Comparison of ENCODE assay signal across 15 cellular contexts in genomic region chr12:94994312-94994711, GRCh38. TPM values are rescaled to one million over a fixed set of nuclear protein-coding genes. Genes with fewer than 3 reads are reported as not detected.
DNase-seq lines count a peak whose midpoint lies in the region; ATAC-seq, FAIRE-seq and TF ChIP-seq lines count a peak whose summit lies in the region.
"Had no signal": no experiment of that assay in that cellular context is flagged by ENCODE, and none has a peak within 500 bp of the region (broad histone marks: within the 10 kb centered on the region; RNA-seq: fewer than 3 reads in every experiment).

No MANE protein-coding gene starts in this region.

- no peak for TF ChIP-seq CTCF in A549 (IDR thresholded peaks at IDR 0.05)
- TF ChIP-seq CTCF in foreskin keratinocyte (conservative IDR thresholded peaks at IDR 0.05): peak; percentile 52
- no peak for TF ChIP-seq CTCF in A673 (conservative IDR thresholded peaks at IDR 0.05; ENCODE audit: low read depth, low read length)

- no TSS peak for BruUV-seq in A673 (replicated peaks; lab: Mats Ljungman, UMichigan)

- H3K9me3 ChIP-seq in A549: no peaks in the 10 kb centered on the region
- no peaks in the 10 kb centered on the region for H3K9me3 ChIP-seq in adipocyte (ENCODE audit: control insufficient read depth, low read length)
- no peaks in the 10 kb centered on the region for H3K9me3 ChIP-seq in A673 (ENCODE audit: low read depth, low read length, poor library complexity, severe bottlenecking)
- H3K9me3 ChIP-seq: BE2C, heart left ventricle, suprapubic skin had no signal

- no peak for FAIRE-seq in A549 (lab: Jason Lieb, UNC)
- FAIRE-seq: colon had no signal

- H3K36me3 ChIP-seq in adipocyte (ENCODE audit: control insufficient read depth, insufficient read depth, low read length, severe bottlenecking) (peaks cover 11% of the 10 kb centered on the region), A673 (ENCODE audit: insufficient read depth, low read length, poor library complexity, severe bottlenecking) (peaks cover 5% of the 10 kb centered on the region)

- CTCF ChIA-PET in A549 (lab: Yijun Ruan, JAX) (interaction anchor here (0.8 to 1.2 kb wide), 2 partner anchors 9 to 73 kb away, joined by 3 read pairs; partner anchors contain the start of gene NDUFA12), A673 (lab: Charles Lee) (no interaction called here)

- H3K27me3 ChIP-seq in adipocyte (replicated peaks; ENCODE audit: control insufficient read depth, insufficient read depth, low read length): no peaks in the 10 kb centered on the region
- H3K27me3 ChIP-seq in foreskin keratinocyte: no peaks in the 10 kb centered on the region
- no peaks in the 10 kb centered on the region for H3K27me3 ChIP-seq in A673 (replicated peaks; ENCODE audit: insufficient read depth, low read depth, low read length, poor library complexity)
- H3K27me3 ChIP-seq: BE2C, heart left ventricle, suprapubic skin had no signal

- H3K4me3 ChIP-seq in A549: no peak overlapping the region
- no peak overlapping the region for H3K4me3 ChIP-seq in adipocyte (ENCODE audit: low read length)
- H3K4me3 ChIP-seq in A673 (ENCODE audit: low read depth, low read length, poor library complexity, severe bottlenecking): no peak overlapping the region
- H3K4me3 ChIP-seq: heart left ventricle, suprapubic skin had no signal

- DNase-seq in A549 (ENCODE audit: low read depth in 1 of 2, low spot score in 1 of 2): peak; percentile 46 to 57
- peak; percentile 66 for DNase-seq in HK-2 (ENCODE audit: unreplicated experiment)
- DNase-seq in adipocyte (ENCODE audit: low read depth): peak; percentile 50
- peak; percentile 63 to 76 for DNase-seq in foreskin keratinocyte
- DNase-seq in A673 (ENCODE audit: low spot score): no peak
- no peak for DNase-seq in DMS153 (lab: John Stamatoyannopoulos, UW)
- DNase-seq: activated B cell treated with CpG ODN at 0.5 μM for 24 hours, BE2C, H7, heart left ventricle had no signal

- POLR2A ChIA-PET in A549 (lab: Yijun Ruan, JAX): interaction anchor here (1.0 kb wide), 1 partner anchor 9 kb away, joined by 9 read pairs; the partner anchor contains the start of gene NDUFA12
- POLR2A ChIA-PET in A673 (lab: Charles Lee; ENCODE audit: low non-redundant PET): no interaction called here

- H3K4me1 ChIP-seq in A549: peaks cover 11% of the 10 kb centered on the region
- H3K4me1 ChIP-seq in adipocyte (ENCODE audit: control insufficient read depth, insufficient read depth, low read length): no peaks in the 10 kb centered on the region
- peaks cover 10% of the 10 kb centered on the region for H3K4me1 ChIP-seq in foreskin keratinocyte
- no peaks in the 10 kb centered on the region for H3K4me1 ChIP-seq in A673 (ENCODE audit: insufficient read depth, low read length, poor library complexity, severe bottlenecking)
- H3K4me1 ChIP-seq: BE2C had no signal

- H3K4me2 ChIP-seq in A549: 0 out of 3 replicates have a peak overlapping the region, but pooled peaks have one; percentile 6

- intact Hi-C loops in A673 (cut with micrococcal nuclease; ENCODE audit: unreplicated experiment): no loop called here

- no peak for TF ChIP-seq POLR2A in A549 (IDR thresholded peaks at IDR 0.05; ENCODE audit: low read length)

- no peak for TF ChIP-seq RAD21 in A549 (conservative IDR thresholded peaks at IDR 0.05 in 1 of 2, IDR thresholded peaks at IDR 0.05 in 1 of 2)

- no peak overlapping the region for H3K9ac ChIP-seq in adipocyte (ENCODE audit: low read length)

- H3K27ac ChIP-seq in A549: no peak overlapping the region
- H3K27ac ChIP-seq in foreskin keratinocyte: peak overlapping the region; percentile 55
- no peak overlapping the region for H3K27ac ChIP-seq in A673 (ENCODE audit: low read depth, low read length, poor library complexity, severe bottlenecking)
- H3K27ac ChIP-seq: heart left ventricle, suprapubic skin had no signal

- TF ChIP-seq EP300 in A549 (IDR thresholded peaks at IDR 0.05): no peak

- 32% methylated on average over 2 of the region's 2 CpGs for WGBS in A549 (ENCODE audit: missing lambda C conversion rate)

- ATAC-seq in A549: peak; percentile 91 to 96
- peak; percentile 100 for ATAC-seq in foreskin keratinocyte
- ATAC-seq in HG03342 (IDR thresholded peaks at IDR 0.05; ENCODE audit: unreplicated experiment): no peak
- no peak for ATAC-seq in GM21515 (IDR thresholded peaks at IDR 0.05; ENCODE audit: unreplicated experiment)
- ATAC-seq: Right ventricle myocardium inferior had no signal

TF ChIP-seq in A549, 52 proteins besides CTCF, POLR2A, EP300 and RAD21:
- no peak for TF ChIP-seq FOSL2 (IDR thresholded peaks at IDR 0.05)
- TF ChIP-seq FOSL2 (CRISPR knock-in tag; IDR thresholded peaks at IDR 0.05): 0 out of 2 replicates have a peak, but pooled peaks have one; percentile 2
- TF ChIP-seq JUNB (IDR thresholded peaks at IDR 0.05): no peak

RNA-seq across cellular contexts. Expression of gene NDUFA12, which starts 9.2 kb away (rescaled TPM):
- polyA plus RNA-seq in A549 (2011; rRNA removed) (257 and 260 TPM in 2 replicates), A549 (2017; fragmentation: RNase III; extraction: RNeasy Plus Mini Kit Qiagen cat#74134 plus additional on column Dnase treatment) (203 to 209 TPM (median 207 TPM) in 3 replicates), foreskin keratinocyte (239 and 240 TPM in 2 replicates)
- polyA plus RNA-seq in A549 (2012; cell fraction: cytosol; rRNA removed): 141 and 196 TPM in 2 replicates
- 71.6 and 107 TPM in 2 replicates for polyA plus RNA-seq in A549 (2012; cell fraction: nucleus; rRNA removed)
- 66.9 and 83.0 TPM in 2 replicates for polyA minus RNA-seq in A549 (2011; rRNA and poly(A)+ RNA removed)
- total RNA-seq in foreskin keratinocyte (181 and 189 TPM in 2 replicates), A673 (2021) (143 and 157 TPM in 2 replicates)

Comparison
In these comparisons a context has a peak if more than half of its experiments do, and no peak if none do; other contexts are left out.
1. ATAC-seq: peak in A549 (2 of 2) and foreskin keratinocyte (single experiment); none in HG03342 (single experiment) and GM21515 (single experiment).
2. DNase-seq: peak in A549 (2 of 2), HK-2 (single experiment), adipocyte (single experiment) and foreskin keratinocyte (2 of 2); none in A673 (single experiment) and DMS153 (single experiment).